Comparison of ENCODE assay signal across 8 cellular contexts in genomic region chr2:144330951-144331651, GRCh38.
DNase-seq lines count a peak whose midpoint lies in the region; ATAC-seq, FAIRE-seq and TF ChIP-seq lines count a peak whose summit lies in the region.

No MANE protein-coding gene starts in this region.

- H4K20me1 ChIP-seq in H1 (replicated peaks in 1 of 2; ENCODE audit: control insufficient read depth in 1 of 2, insufficient read depth in 2 of 2, low read length in 2 of 2): no peaks in the 10 kb centered on the region
- H4K20me1 ChIP-seq in neural cell (ENCODE audit: insufficient read depth): no peaks in the 10 kb centered on the region

- H3K4me3 ChIP-seq in left ventricle myocardium inferior (peak overlapping the region; percentile 85), H1 (ENCODE audit: extremely low read depth in 1 of 4, insufficient read depth in 2 of 4, low read depth in 3 of 4, low read length in 4 of 4) (peak overlapping the region; percentile 68 to 78 (median 73)), neural cell (ENCODE audit: low read length) (peak overlapping the region; percentile 88)

- H3K9me2 ChIP-seq in neural cell (ENCODE audit: insufficient read depth, low read length): no peaks in the 10 kb centered on the region

- no peak overlapping the region for H4K91ac ChIP-seq in H1 (replicated peaks; ENCODE audit: insufficient read length, low read length)

- H3K27me3 ChIP-seq in left ventricle myocardium inferior (ENCODE audit: low read depth) (no peaks in the 10 kb centered on the region), H1 (replicated peaks in 1 of 4; ENCODE audit: control insufficient read depth in 3 of 4, extremely low read depth in 1 of 4, insufficient read depth in 3 of 4, low read length in 3 of 4) (no peaks in the 10 kb centered on the region), neural cell (ENCODE audit: insufficient read depth, low read depth, low read length) (no peaks in the 10 kb centered on the region)

- TF ChIP-seq POLR2A in H1 (IDR thresholded peaks at IDR 0.05; ENCODE audit: control extremely low read depth in 1 of 2, low read depth in 2 of 2, low read length in 2 of 2): no peak

- peaks cover 3 to 36% of the 10 kb centered on the region in 2 experiments; a peak in 2 of 4 replicates for H3K79me2 ChIP-seq in H1 (ENCODE audit: control insufficient read depth in 1 of 2, insufficient read depth in 2 of 2, low read length in 2 of 2)
- H3K79me2 ChIP-seq in neural cell (replicated peaks; ENCODE audit: insufficient read depth, low read length): peaks cover 3% of the 10 kb centered on the region

- DNase-seq in left ventricle myocardium inferior: no peak
- no peak for DNase-seq in left ventricle myocardium superior
- peak; percentile 13 for DNase-seq in UCSD-AML1 (lab: John Stamatoyannopoulos, UW; ENCODE audit: unreplicated experiment)
- DNase-seq in H1 (ENCODE audit: low read depth in 1 of 2, low spot score in 2 of 2): no peak
- no peak for DNase-seq in mucosa of gallbladder (ENCODE audit: low spot score)
- DNase-seq in NCI-H226: no peak
- no peak for DNase-seq in DMS153 treated with DMSO at 0.1 percent for 48 hours (lab: John Stamatoyannopoulos, UW; ENCODE audit: unreplicated experiment)

- H2BK120ac ChIP-seq in H1 (replicated peaks; ENCODE audit: low read depth, low read length): no peak overlapping the region

- H4K5ac ChIP-seq in H1 (ENCODE audit: insufficient read length, low read depth, low read length): no peak overlapping the region

- no peak overlapping the region for H2BK15ac ChIP-seq in H1 (ENCODE audit: low read length)

- peak overlapping the region; percentile 76 to 77 for H3K4me2 ChIP-seq in H1 (ENCODE audit: insufficient read depth in 1 of 2, low read depth in 2 of 2, low read length in 2 of 2)
- peak overlapping the region; percentile 71 for H3K4me2 ChIP-seq in neural cell (ENCODE audit: low read length)

- H3K27ac ChIP-seq in left ventricle myocardium inferior (replicated peaks) (peak overlapping the region; percentile 93), H1 (ENCODE audit: low read depth, low read length) (no peak overlapping the region), neural cell (ENCODE audit: low read length) (no peak overlapping the region)

- H3K14ac ChIP-seq in H1 (ENCODE audit: insufficient read length): no peak overlapping the region

- no peak overlapping the region for H3K23ac ChIP-seq in H1 (ENCODE audit: insufficient read length)

- no peak overlapping the region for H2AK5ac ChIP-seq in H1 (ENCODE audit: low read depth, low read length)

- 39% methylated on average over 11 of the region's 11 CpGs; no CpG with 5 or more reads in 1 of the 2 experiments for WGBS in H1 (ENCODE audit: extremely low coverage in 1 of 2, insufficient coverage in 1 of 2, insufficient read length in 1 of 2, insufficient replicate concordance in 2 of 2, low coverage in 1 of 2, low lambda C conversion rate in 2 of 2, missing lambda C conversion rate in 1 of 2), 2 experiments

- H3K4me1 ChIP-seq in left ventricle myocardium inferior (peaks cover 40% of the 10 kb centered on the region), H1 (replicated peaks in 1 of 4; ENCODE audit: control insufficient read depth in 3 of 4, insufficient read depth in 4 of 4, low read length in 3 of 4) (peaks cover 3 to 10% (median 6%) of the 10 kb centered on the region in 4 experiments)

- CTCF ChIA-PET in H1 (lab: Charles Lee; ENCODE audit: partially characterized antibody): interaction anchor here (0.7 to 1.2 kb wide), 4 partner anchors 9 to 329 kb away, joined by 3 to 4 read pairs (median 4); no protein-coding TSS in a partner anchor

- TF ChIP-seq RAD21 in H1 (IDR thresholded peaks at IDR 0.05 in 1 of 2, conservative IDR thresholded peaks at IDR 0.05 in 1 of 2; ENCODE audit: low read depth in 2 of 2, low read length in 2 of 2): no peak
- TF ChIP-seq RAD21 in neural cell (conservative IDR thresholded peaks at IDR 0.05): no peak

- no peak for TF ChIP-seq EP300 in H1 (IDR thresholded peaks at IDR 0.05; ENCODE audit: borderline replicate concordance in 1 of 2, low read depth in 2 of 2, low read length in 2 of 2)
- no peak for TF ChIP-seq EP300 in neural cell (conservative IDR thresholded peaks at IDR 0.05; ENCODE audit: poor library complexity, severe bottlenecking)

- H3K9ac ChIP-seq in H1 (replicated peaks in 1 of 4; ENCODE audit: extremely low read depth in 1 of 4, low read depth in 3 of 4, low read length in 3 of 4) (peak overlapping the region in 2 of 4 experiments; percentile 72 to 77; a peak in 2 of 7 replicates), neural cell (ENCODE audit: low read length) (peak overlapping the region; percentile 61)

- ATAC-seq in left ventricle myocardium superior: no peak

- H2BK12ac ChIP-seq in H1 (ENCODE audit: low read depth, low read length): 0 out of 2 replicates have a peak overlapping the region, but pooled peaks have one; percentile 30

- peaks cover 12% of the 10 kb centered on the region for H3K23me2 ChIP-seq in H1 (ENCODE audit: low read depth, low read length)

- no peak overlapping the region for H2BK20ac ChIP-seq in H1 (ENCODE audit: low read length)

- POLR2A ChIA-PET in H1 (lab: Charles Lee; ENCODE audit: partially characterized antibody): interaction anchor here (0.8 to 1.7 kb wide), 3 partner anchors 9 to 130 kb away, joined by 3 to 9 read pairs (median 4); no protein-coding TSS in a partner anchor

- no peak overlapping the region for H3K18ac ChIP-seq in H1 (ENCODE audit: extremely low read depth, low read length)

- H4K8ac ChIP-seq in H1 (ENCODE audit: extremely low read depth, insufficient read depth, low read length): no peak overlapping the region

- H3K4ac ChIP-seq in H1 (replicated peaks; ENCODE audit: insufficient read length, low read depth, low read length): peak overlapping the region; percentile 6

- no peak for TF ChIP-seq CTCF in left ventricle myocardium inferior (IDR thresholded peaks at IDR 0.05; ENCODE audit: borderline replicate concordance)
- TF ChIP-seq CTCF in H1 (IDR thresholded peaks at IDR 0.05; ENCODE audit: control extremely low read depth in 1 of 3, insufficient read depth in 1 of 3, low read depth in 1 of 3, low read length in 3 of 3): no peak
- TF ChIP-seq CTCF in neural cell (IDR thresholded peaks at IDR 0.05; ENCODE audit: poor library complexity, severe bottlenecking): no peak

- FAIRE-seq in H1 (lab: Jason Lieb, UNC): no peak

- H3K79me1 ChIP-seq in H1 (ENCODE audit: low read depth, low read length): no peaks in the 10 kb centered on the region

- intact Hi-C loops in left ventricle myocardium inferior (cut with micrococcal nuclease) (no loop called here), left ventricle myocardium superior (cut with micrococcal nuclease) (loop anchor here (10.0 kb wide), 1 partner anchor 194 kb away; the partner anchor contains the start of gene ZEB2)

- peak overlapping the region; percentile 65 for H3K56ac ChIP-seq in H1 (replicated peaks; ENCODE audit: insufficient read length, low read depth, low read length)

- H2AFZ ChIP-seq in H1 (ENCODE audit: low read length) (no peak overlapping the region), neural cell (ENCODE audit: low read depth, low read length) (no peak overlapping the region)

- H2BK5ac ChIP-seq in H1 (ENCODE audit: low read depth, low read length): no peak overlapping the region

- no peaks in the 10 kb centered on the region for H3F3A ChIP-seq in neural cell (ENCODE audit: insufficient read depth, low read length, poor library complexity, severe bottlenecking)

- no peaks in the 10 kb centered on the region for H3K9me3 ChIP-seq in left ventricle myocardium inferior (replicated peaks)
- no peaks in the 10 kb centered on the region for H3K9me3 ChIP-seq in H1 (ENCODE audit: insufficient read depth in 2 of 2, low read depth in 1 of 2, low read length in 1 of 2)
- no peaks in the 10 kb centered on the region for H3K9me3 ChIP-seq in neural cell (ENCODE audit: low read length)

- no peaks in the 10 kb centered on the region for H3K36me3 ChIP-seq in left ventricle myocardium inferior
- no peaks in the 10 kb centered on the region for H3K36me3 ChIP-seq in H1 (ENCODE audit: control insufficient read depth in 2 of 4, insufficient read depth in 4 of 4, low read length in 3 of 4)
- H3K36me3 ChIP-seq in neural cell (ENCODE audit: insufficient read depth, low read length): no peaks in the 10 kb centered on the region

TF ChIP-seq in H1, 55 proteins besides CTCF, POLR2A, EP300 and RAD21:
- TF ChIP-seq BRCA1 (IDR thresholded peaks at IDR 0.05; ENCODE audit: low read depth, low read length): no peak
- no peak for TF ChIP-seq KDM5A (IDR thresholded peaks at IDR 0.05; ENCODE audit: low read length)
- no peak for TF ChIP-seq PHF8 (conservative IDR thresholded peaks at IDR 0.05; ENCODE audit: low read depth, low read length)
- TF ChIP-seq RNF2 (IDR thresholded peaks at IDR 0.05; ENCODE audit: borderline replicate concordance, low read depth, low read length, missing control alignments, poor library complexity, severe bottlenecking): no peak
- TF ChIP-seq TAF1 (IDR thresholded peaks at IDR 0.05; ENCODE audit: low read depth, low read length): no peak
- TF ChIP-seq HDAC6 (IDR thresholded peaks at IDR 0.05; ENCODE audit: low read depth, low read length): no peak
- TF ChIP-seq JUND (IDR thresholded peaks at IDR 0.05; ENCODE audit: low read length): no peak
- TF ChIP-seq RBBP5 (IDR thresholded peaks at IDR 0.05; ENCODE audit: borderline replicate concordance, low read depth, low read length): no peak

TF ChIP-seq in neural cell, 6 proteins besides CTCF, POLR2A, EP300 and RAD21 (continues in another document):
- no peak for TF ChIP-seq REST (IDR thresholded peaks at IDR 0.05; ENCODE audit: borderline replicate concordance)
